ENCODE assay signal across 8 cellular contexts in genomic region chr1:12600880-12601633, GRCh38. TPM values are rescaled to one million over a fixed set of nuclear protein-coding genes. Genes with fewer than 3 reads are reported as not detected.
DNase-seq lines count a peak whose midpoint lies in the region; ATAC-seq and TF ChIP-seq lines count a peak whose summit lies in the region.

No MANE protein-coding gene starts in this region.

- no peak overlapping the region for H2AFZ ChIP-seq in GM23338

- peak overlapping the region; percentile 40; the same call in 1 of the 2 replicates for H3K4me2 ChIP-seq in GM23338

- 0 out of 2 replicates have a peak, but pooled peaks cover 10% of the 10 kb centered on the region for H3F3A ChIP-seq in GM23338 (replicated peaks; ENCODE audit: low read depth)

- DNase-seq in ACHN, result peak; percentile 71
- DNase-seq in GM23338 (ENCODE audit: low spot score), result peak; percentile 81
- peak; percentile 71 for DNase-seq in activated CD4-positive, alpha-beta T cell treated with anti-CD3 and anti-CD28 coated beads for 36 hours
- peak; percentile 55 for DNase-seq in effector CD4-positive, alpha-beta T cell
- no peak for DNase-seq in neural crest cell (ENCODE audit: low read depth, low spot score)
- DNase-seq in NCI-H446 (lab: John Stamatoyannopoulos, UW), result no peak
- DNase-seq in NCI-H2171 (lab: John Stamatoyannopoulos, UW), result no peak

- POLR2A ChIA-PET in activated CD4-positive, alpha-beta T cell treated with anti-CD3 and anti-CD28 coated beads for 36 hours (lab: Charles Lee), result no interaction called here

- ATAC-seq in GM23338 (peak; percentile 75), GM21576 (IDR thresholded peaks at IDR 0.05; ENCODE audit: unreplicated experiment) (no peak)
- ATAC-seq in activated CD4-positive, alpha-beta T cell treated with anti-CD3 and anti-CD28 coated beads for 36 hours, result peak; percentile 20

- H3K4me1 ChIP-seq in GM23338 (ENCODE audit: insufficient read depth), result peaks cover 50% of the 10 kb centered on the region

- no peak overlapping the region for H3K27ac ChIP-seq in GM23338 (ENCODE audit: low read depth)

- H3K79me2 ChIP-seq in GM23338 (replicated peaks; ENCODE audit: insufficient read depth), result peaks cover 46% of the 10 kb centered on the region

- in situ Hi-C loops in ACHN (cut with HindIII; ENCODE audit: low pct_ligation_motif_present, low pct_unique_long_range_greater_than_20kb, low sequenced_read_pairs), result no loop called here

- H3K9me3 Mint-ChIP-seq in GM23338 (no peaks in the 10 kb centered on the region), neural crest cell (no peaks in the 10 kb centered on the region)
- no peaks in the 10 kb centered on the region for H3K9me3 Mint-ChIP-seq in activated CD4-positive, alpha-beta T cell treated with anti-CD3 and anti-CD28 coated beads for 36 hours (ENCODE audit: low read depth)

- intact Hi-C loops in activated CD4-positive, alpha-beta T cell treated with anti-CD3 and anti-CD28 coated beads for 36 hours (cut with DNase I, micrococcal nuclease), result loop anchor here in 1 of 2 experiments (5.0 kb wide), 1 partner anchor 89 kb away; no protein-coding TSS in a partner anchor

- 0 out of 2 replicates have a peak, but pooled peaks cover 3% of the 10 kb centered on the region for H3K27me3 ChIP-seq in GM23338 (ENCODE audit: insufficient read depth)

- peaks cover 10% of the 10 kb centered on the region; the same call in 1 of the 2 replicates for H4K20me1 ChIP-seq in GM23338 (replicated peaks; ENCODE audit: insufficient read depth)

- H3K27ac Mint-ChIP-seq in GM23338, result no peak overlapping the region
- no peak overlapping the region for H3K27ac Mint-ChIP-seq in activated CD4-positive, alpha-beta T cell treated with anti-CD3 and anti-CD28 coated beads for 36 hours
- no peak overlapping the region for H3K27ac Mint-ChIP-seq in neural crest cell (ENCODE audit: unreplicated experiment)

- H3K4me1 Mint-ChIP-seq in GM23338 (peaks cover 49% of the 10 kb centered on the region), neural crest cell (peaks cover 23% of the 10 kb centered on the region)
- peaks cover 60% of the 10 kb centered on the region for H3K4me1 Mint-ChIP-seq in activated CD4-positive, alpha-beta T cell treated with anti-CD3 and anti-CD28 coated beads for 36 hours

- peaks cover 16% of the 10 kb centered on the region for H3K27me3 Mint-ChIP-seq in GM23338 (ENCODE audit: insufficient read depth, low read depth, poor library complexity)
- H3K27me3 Mint-ChIP-seq in activated CD4-positive, alpha-beta T cell treated with anti-CD3 and anti-CD28 coated beads for 36 hours, result no peaks in the 10 kb centered on the region
- H3K27me3 Mint-ChIP-seq in neural crest cell (ENCODE audit: low read depth), result peaks cover 10% of the 10 kb centered on the region

- no peaks in the 10 kb centered on the region for H3K9me2 ChIP-seq in GM23338 (ENCODE audit: insufficient read depth)

- no peaks in the 10 kb centered on the region for H3K36me3 ChIP-seq in GM23338 (ENCODE audit: insufficient read depth)

- TF ChIP-seq CTCF in GM23338 (conservative IDR thresholded peaks at IDR 0.05; ENCODE audit: low read depth in 2 of 2) (peak; percentile 68 to 84), neural crest cell (conservative IDR thresholded peaks at IDR 0.05) (peak; percentile 53)

- H3K4me3 ChIP-seq in GM23338, result no peak overlapping the region

- CTCF ChIA-PET in activated CD4-positive, alpha-beta T cell treated with anti-CD3 and anti-CD28 coated beads for 36 hours (lab: Charles Lee), result interaction anchor here (0.5 to 6.9 kb wide), 12 partner anchors 10 to 564 kb away, joined by 3 to 68 read pairs (median 3); partner anchors contain the start of gene DHRS3

- H3K36me3 Mint-ChIP-seq in GM23338 (ENCODE audit: low read depth) (peaks cover 4% of the 10 kb centered on the region), neural crest cell (ENCODE audit: low read depth) (no peaks in the 10 kb centered on the region)
- peaks cover 12% of the 10 kb centered on the region for H3K36me3 Mint-ChIP-seq in activated CD4-positive, alpha-beta T cell treated with anti-CD3 and anti-CD28 coated beads for 36 hours (ENCODE audit: low read depth)

- H3K4me3 Mint-ChIP-seq in GM23338 (no peak overlapping the region; the same call in 2 of the 3 replicates), neural crest cell (no peak overlapping the region)
- H3K4me3 Mint-ChIP-seq in activated CD4-positive, alpha-beta T cell treated with anti-CD3 and anti-CD28 coated beads for 36 hours, result no peak overlapping the region

TF ChIP-seq in GM23338, 12 proteins besides CTCF, POLR2A, EP300 and RAD21 (continues in another document):
- TF ChIP-seq REST (IDR thresholded peaks at IDR 0.05; ENCODE audit: unreplicated experiment), result no peak

RNA-seq across cellular contexts. Expression of gene DHRS3, which starts 17.0 kb away (rescaled TPM):
- total RNA-seq in GM23338 (2014; rRNA removed; shearing (Covaris generic)), result 21.0 and 21.2 TPM in 2 replicates
- 24.8 and 26.0 TPM in 2 replicates for polyA plus RNA-seq in GM23338 (2016; fragmentation: Nextera tagmentation; extraction: Ambion mirVana)
- total RNA-seq in activated CD4-positive, alpha-beta T cell treated with anti-CD3 and anti-CD28 coated beads for 36 hours, result 10 to 100 TPM; 33.3 to 34.6 TPM
- 0.91 and 1.8 TPM in 2 replicates for total RNA-seq in neural crest cell

RNA-seq across cellular contexts. Expression of gene AADACL4, which starts 42.8 kb away (rescaled TPM):
- not detected in 2 replicates for total RNA-seq in GM23338 (2014; rRNA removed; shearing (Covaris generic))
- not detected in 2 replicates for polyA plus RNA-seq in GM23338 (2016; fragmentation: Nextera tagmentation; extraction: Ambion mirVana)
- total RNA-seq in activated CD4-positive, alpha-beta T cell treated with anti-CD3 and anti-CD28 coated beads for 36 hours, result not detected
- not detected in 2 replicates for total RNA-seq in neural crest cell

Comparison
In these comparisons a context has a peak if more than half of its experiments do, and no peak if none do; other contexts are left out.
1. DNase-seq: peak in ACHN (single experiment), GM23338 (single experiment), activated CD4-positive, alpha-beta T cell treated with anti-CD3 and anti-CD28 coated beads for 36 hours (single experiment) and effector CD4-positive, alpha-beta T cell (single experiment); none in neural crest cell (single experiment), NCI-H446 (0 of 2) and NCI-H2171 (single experiment).